15 cellular contexts compared by ENCODE assay signal in the genomic region with DNA sequence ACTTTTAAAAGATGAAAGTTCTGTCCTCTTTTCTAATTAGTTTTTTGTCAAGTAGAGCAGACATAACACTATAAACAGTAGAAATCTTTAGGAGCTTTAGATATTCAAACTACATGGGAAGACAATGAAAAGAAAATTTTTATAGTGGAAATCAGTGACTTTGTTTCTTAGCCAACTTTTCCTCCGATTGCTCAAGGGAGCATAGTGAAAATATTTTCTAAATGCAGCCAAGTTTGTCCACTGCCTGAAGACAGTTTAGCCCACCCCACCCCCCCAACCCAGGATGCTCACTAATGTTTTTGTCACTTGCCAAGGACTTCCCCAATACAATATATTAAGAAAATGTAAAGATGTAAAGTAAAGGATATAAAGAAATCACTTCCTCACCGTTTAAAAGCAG.
"Had no signal": no experiment of that assay in that cellular context is flagged by ENCODE, and none has a peak within 500 bp of the region (broad histone marks: within the 10 kb centered on the region; RNA-seq: fewer than 3 reads in every experiment).

No MANE protein-coding gene starts in this region.

- H3K9me3 ChIP-seq: lower lobe of right lung, tibial artery had no signal

- H3K4me1 ChIP-seq: lower lobe of right lung had no signal

- H3K4me3 ChIP-seq: lower lobe of right lung, tibial artery had no signal

- DNase-seq: activated CD4-positive, alpha-beta memory T cell treated with anti-CD3 and anti-CD28 coated beads for 36 hours; activated CD4-positive, alpha-beta T cell treated with anti-CD3 and anti-CD28 coated beads for 36 hours; activated naive CD4-positive, alpha-beta T cell treated with Interleukin-2 at 50 U/mL for 16 hours; aorta; brain microvascular endothelial cell; cortex of kidney; erythroblast; foreskin fibroblast; left colon; lower lobe of right lung; posterior cingulate gyrus; stimulated activated naive CD8-positive, alpha-beta T cell treated with anti-CD3 and anti-CD28 coated beads, Interleukin-15, Interleukin-2, amounts not matched to agents 100 U/mL and 50 U/mL, for 24 hours; substantia nigra; tibial artery had no signal

- ATAC-seq: activated CD4-positive, alpha-beta T cell treated with anti-CD3 and anti-CD28 coated beads for 36 hours; lower lobe of right lung; natural killer cell treated with Interleukin-12 subunit alpha and Interleukin-12 subunit beta and Interleukin-15 and Interleukin-18, amount 100 ng/mL, for 72 hours; stimulated activated naive CD8-positive, alpha-beta T cell treated with anti-CD3 and anti-CD28 coated beads, Interleukin-15, Interleukin-2, amounts not matched to agents 100 U/mL and 50 U/mL, for 24 hours had no signal

- H3K27me3 ChIP-seq: brain microvascular endothelial cell, tibial artery had no signal

- H3K27ac ChIP-seq: brain microvascular endothelial cell, lower lobe of right lung, tibial artery had no signal
